In the genomic region with DNA sequence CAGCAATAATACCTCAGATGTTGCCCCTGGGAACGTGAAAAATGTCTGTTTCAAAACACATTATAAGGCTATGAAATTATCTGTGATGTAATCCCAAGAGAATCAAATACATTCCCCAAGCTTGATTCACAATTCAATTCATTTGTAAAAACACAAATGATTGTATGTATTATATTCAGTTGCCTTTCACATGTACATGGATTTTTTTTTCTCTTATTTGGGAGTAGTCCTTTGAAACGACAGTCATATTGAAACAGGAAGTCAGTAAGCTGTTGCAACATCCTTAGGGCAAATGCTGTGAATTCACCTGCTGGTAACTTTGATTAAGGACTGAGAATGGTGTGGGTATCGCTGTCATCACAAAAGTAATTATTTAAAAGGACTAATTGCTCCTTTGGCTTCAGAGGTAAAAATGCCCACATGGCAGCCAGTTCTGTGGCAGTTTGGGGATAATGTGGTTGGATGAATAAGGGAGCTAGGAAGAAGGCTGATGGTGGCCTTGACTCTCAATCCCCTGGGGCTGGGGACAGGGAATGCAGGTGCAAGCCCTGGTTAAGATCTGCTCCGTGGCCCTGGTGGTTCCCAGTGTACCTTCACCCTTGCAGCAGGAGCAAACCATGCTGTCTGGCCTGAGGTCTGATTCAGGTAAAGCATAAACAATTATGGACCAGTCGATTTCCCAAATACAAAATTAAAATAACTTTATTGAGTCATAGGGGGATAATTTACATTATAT, we compare ENCODE assay signal across 8 cellular contexts. TPM values are rescaled to one million over a fixed set of nuclear protein-coding genes. Genes with fewer than 3 reads are reported as not detected.
DNase-seq lines count a peak whose midpoint lies in the region; ATAC-seq and TF ChIP-seq lines count a peak whose summit lies in the region.

No MANE protein-coding gene starts in this region.

- intact Hi-C loops in upper lobe of right lung (cut with DNase I): no loop called here

- no peaks in the 10 kb centered on the region for H3K9me3 ChIP-seq in upper lobe of right lung

- H3K36me3 ChIP-seq in upper lobe of right lung: no peaks in the 10 kb centered on the region

- H3K27me3 ChIP-seq in upper lobe of right lung: no peaks in the 10 kb centered on the region

- ATAC-seq in HG02759 (IDR thresholded peaks at IDR 0.05; ENCODE audit: unreplicated experiment) (peak; percentile 93), upper lobe of right lung (peak; percentile 38)

- TF ChIP-seq CTCF in epithelial cell of esophagus (IDR thresholded peaks at IDR 0.05; ENCODE audit: insufficient read depth, low read depth, low read length, missing control alignments): peak; percentile 14
- TF ChIP-seq CTCF in upper lobe of right lung (IDR thresholded peaks at IDR 0.05): no peak

- DNase-seq in NCI-H2107 treated with DMSO at 0.1 percent for 48 hours (lab: John Stamatoyannopoulos, UW; ENCODE audit: unreplicated experiment) (peak; percentile 22), NCI-H2107 (lab: John Stamatoyannopoulos, UW) (no peak), NCI-H2029 treated with DMSO at 0.1 percent for 48 hours (lab: John Stamatoyannopoulos, UW) (peak; percentile 68), epithelial cell of esophagus (ENCODE audit: low read depth) (peak; percentile 76), upper lobe of right lung (no peak), putamen (ENCODE audit: low spot score) (no peak)
- DNase-seq in activated CD4-positive, CD25-positive, alpha-beta regulatory T cell (lab: John Stamatoyannopoulos, UW): no peak

- H3K4me1 ChIP-seq in upper lobe of right lung: peaks cover 14% of the 10 kb centered on the region

- H3K4me3 ChIP-seq in epithelial cell of esophagus (ENCODE audit: low read length): no peak overlapping the region
- no peak overlapping the region for H3K4me3 ChIP-seq in upper lobe of right lung

- H3K27ac ChIP-seq in upper lobe of right lung: peak overlapping the region; percentile 55

RNA-seq across cellular contexts. Expression of a gene that starts 13.3 kb away (rescaled TPM):
- 36.4 TPM for total RNA-seq in upper lobe of right lung

Comparison
In these comparisons a context has a peak if more than half of its experiments do, and no peak if none do; other contexts are left out.
1. DNase-seq: peak in NCI-H2107 treated with DMSO at 0.1 percent for 48 hours (single experiment), NCI-H2029 treated with DMSO at 0.1 percent for 48 hours (single experiment) and epithelial cell of esophagus (single experiment); none in NCI-H2107 (single experiment), upper lobe of right lung (single experiment), putamen (single experiment) and activated CD4-positive, CD25-positive, alpha-beta regulatory T cell (0 of 4).